In the genomic region with DNA sequence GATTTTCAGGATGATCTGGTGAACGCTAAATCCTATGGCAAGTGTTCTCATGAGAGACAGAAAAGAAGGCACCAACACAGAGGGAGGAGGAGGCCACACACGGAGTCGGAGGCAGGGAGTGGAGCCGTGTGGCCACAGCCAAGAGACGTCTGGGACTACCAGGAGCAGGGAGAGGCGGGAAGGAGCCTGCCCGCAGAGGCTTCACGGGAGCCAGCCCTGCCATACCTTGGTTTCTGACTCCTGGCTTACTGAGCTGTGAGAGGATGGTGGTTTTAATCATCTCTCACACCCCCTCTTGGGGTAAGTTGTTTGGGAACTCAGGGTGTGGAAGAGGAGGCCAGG, we compare ENCODE assay signal across 1 cellular context.
A peak's percentile ranks its signal among the peaks of the same experiment; 100 is the strongest.
TF ChIP-seq lines count a peak whose summit lies in the region.

No MANE protein-coding gene starts in this region.

TF ChIP-seq in H1, 55 proteins besides CTCF, POLR2A, EP300 and RAD21:
- TF ChIP-seq E2F6 (IDR thresholded peaks at IDR 0.05): peak; percentile 75
- no peak for TF ChIP-seq SRF (IDR thresholded peaks at IDR 0.05; ENCODE audit: low read depth, low read length)
